Comparison of ENCODE assay signal across 1 cellular context in genomic region chr19:17953869-17954268, GRCh38.
A peak's percentile ranks its signal among the peaks of the same experiment; 100 is the strongest.
TF ChIP-seq lines count a peak whose summit lies in the region.

No MANE protein-coding gene starts in this region.

TF ChIP-seq in K562, 482 proteins besides CTCF, POLR2A, EP300 and RAD21 (continued from another document and continues in another):
- TF ChIP-seq CREB3L1 (IDR thresholded peaks at IDR 0.05; ENCODE audit: borderline replicate concordance, low read depth) (no peak), YY1 (IDR thresholded peaks at IDR 0.05; ENCODE audit: borderline replicate concordance in 1 of 3, control insufficient read depth in 1 of 3, extremely low read depth in 1 of 3, insufficient read depth in 3 of 3, insufficient read length in 1 of 3, insufficient replicate concordance in 2 of 3, low read depth in 1 of 3, low read length in 2 of 3) (peak in 1 of 3 experiments; percentile 27), NRF1 (conservative IDR thresholded peaks at IDR 0.05 in 1 of 2, IDR thresholded peaks at IDR 0.05 in 1 of 2) (peak; percentile 37 to 57; a peak in 2 of 4 replicates), MTA3 (IDR thresholded peaks at IDR 0.05; ENCODE audit: borderline replicate concordance) (peak; percentile 55; the same call in 1 of the 2 replicates), SOX6 (IDR thresholded peaks at IDR 0.05) (peak; percentile 45; the same call in 1 of the 2 replicates), CTBP1 (IDR thresholded peaks at IDR 0.05; ENCODE audit: borderline replicate concordance) (peak; percentile 58; the same call in 1 of the 2 replicates), MNT (conservative IDR thresholded peaks at IDR 0.05) (0 out of 4 replicates have a peak, but pooled peaks of 1 of the 2 experiments have one; percentile 22), ZFP36 (IDR thresholded peaks at IDR 0.05; ENCODE audit: low read depth, low read length, partially characterized antibody) (peak; percentile 3), DPF2 (IDR thresholded peaks at IDR 0.05) (peak; percentile 77), ZNF431 (CRISPR knock-in tag; IDR thresholded peaks at IDR 0.05) (no peak), SMARCA4 (IDR thresholded peaks at IDR 0.05) (peak; percentile 57; the same call in 1 of the 2 replicates), ESRRA (IDR thresholded peaks at IDR 0.05; ENCODE audit: borderline replicate concordance, low read depth) (peak; percentile 14; the same call in 1 of the 2 replicates), JUND (IDR thresholded peaks at IDR 0.05; ENCODE audit: borderline replicate concordance, low read depth, low read length) (0 out of 2 replicates have a peak, but pooled peaks have one; percentile 4), JUND (tag; IDR thresholded peaks at IDR 0.05; ENCODE audit: borderline replicate concordance, low read depth, low read length) (no peak; the same call in 2 of the 3 replicates), FOXK2 (conservative IDR thresholded peaks at IDR 0.05 in 1 of 2, IDR thresholded peaks at IDR 0.05 in 1 of 2; ENCODE audit: low read depth in 2 of 2) (peak in 1 of 2 experiments; percentile 17; a peak in 1 of 4 replicates), PKNOX1 (IDR thresholded peaks at IDR 0.05) (0 out of 2 replicates have a peak, but pooled peaks have one; percentile 9), POLR2B (IDR thresholded peaks at IDR 0.05; ENCODE audit: low read depth, partially characterized antibody) (peak; percentile 45), ARID1B (IDR thresholded peaks at IDR 0.05) (peak; percentile 69), KDM1A (IDR thresholded peaks at IDR 0.05) (0 out of 4 replicates have a peak, but pooled peaks of 1 of the 2 experiments have one; percentile 29), KAT8 (IDR thresholded peaks at IDR 0.05; ENCODE audit: low read depth) (no peak), RFX1 (IDR thresholded peaks at IDR 0.05) (no peak), HDGF (IDR thresholded peaks at IDR 0.05) (peak; percentile 72; the same call in 1 of the 2 replicates), SMC3 (conservative IDR thresholded peaks at IDR 0.05; ENCODE audit: insufficient read depth, low read depth, low read length) (no peak), ADNP (tag; IDR thresholded peaks at IDR 0.05) (0 out of 2 replicates have a peak, but pooled peaks have one; percentile 22), HDAC2 (IDR thresholded peaks at IDR 0.05) (peak; percentile 63; the same call in 1 of the 2 replicates), ZBTB2 (IDR thresholded peaks at IDR 0.05) (peak; percentile 67; the same call in 1 of the 2 replicates), CBX3 (IDR thresholded peaks at IDR 0.05; ENCODE audit: borderline replicate concordance in 1 of 2, low read length in 2 of 2) (0 out of 3 replicates have a peak, but pooled peaks of 1 of the 2 experiments have one; percentile 7), TGIF2 (CRISPR knock-in tag; IDR thresholded peaks at IDR 0.05) (no peak), MAZ (CRISPR knock-in tag; conservative IDR thresholded peaks at IDR 0.05 in 1 of 2, IDR thresholded peaks at IDR 0.05 in 1 of 2) (peak in 1 of 2 experiments; percentile 49; a peak in 2 of 4 replicates), TCF3 (CRISPR knock-in tag; IDR thresholded peaks at IDR 0.05) (0 out of 2 replicates have a peak, but pooled peaks have one; percentile 11), TBP (optimal IDR thresholded peaks at IDR 0.05; ENCODE audit: low read depth, low read length) (peak; percentile 61), SMARCE1 (IDR thresholded peaks at IDR 0.05) (peak; percentile 58; the same call in 1 of the 2 replicates)
- TF ChIP-seq, protein P1, sequence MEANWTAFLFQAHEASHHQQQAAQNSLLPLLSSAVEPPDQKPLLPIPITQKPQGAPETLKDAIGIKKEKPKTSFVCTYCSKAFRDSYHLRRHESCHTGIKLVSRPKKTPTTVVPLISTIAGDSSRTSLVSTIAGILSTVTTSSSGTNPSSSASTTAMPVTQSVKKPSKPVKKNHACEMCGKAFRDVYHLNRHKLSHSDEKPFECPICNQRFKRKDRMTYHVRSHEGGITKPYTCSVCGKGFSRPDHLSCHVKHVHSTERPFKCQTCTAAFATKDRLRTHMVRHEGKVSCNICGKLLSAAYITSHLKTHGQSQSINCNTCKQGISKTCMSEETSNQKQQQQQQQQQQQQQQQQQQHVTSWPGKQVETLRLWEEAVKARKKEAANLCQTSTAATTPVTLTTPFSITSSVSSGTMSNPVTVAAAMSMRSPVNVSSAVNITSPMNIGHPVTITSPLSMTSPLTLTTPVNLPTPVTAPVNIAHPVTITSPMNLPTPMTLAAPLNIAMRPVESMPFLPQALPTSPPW (CRISPR knock-in tag; IDR thresholded peaks at IDR 0.05), result peak; percentile 86
- TF ChIP-seq, protein P2, sequence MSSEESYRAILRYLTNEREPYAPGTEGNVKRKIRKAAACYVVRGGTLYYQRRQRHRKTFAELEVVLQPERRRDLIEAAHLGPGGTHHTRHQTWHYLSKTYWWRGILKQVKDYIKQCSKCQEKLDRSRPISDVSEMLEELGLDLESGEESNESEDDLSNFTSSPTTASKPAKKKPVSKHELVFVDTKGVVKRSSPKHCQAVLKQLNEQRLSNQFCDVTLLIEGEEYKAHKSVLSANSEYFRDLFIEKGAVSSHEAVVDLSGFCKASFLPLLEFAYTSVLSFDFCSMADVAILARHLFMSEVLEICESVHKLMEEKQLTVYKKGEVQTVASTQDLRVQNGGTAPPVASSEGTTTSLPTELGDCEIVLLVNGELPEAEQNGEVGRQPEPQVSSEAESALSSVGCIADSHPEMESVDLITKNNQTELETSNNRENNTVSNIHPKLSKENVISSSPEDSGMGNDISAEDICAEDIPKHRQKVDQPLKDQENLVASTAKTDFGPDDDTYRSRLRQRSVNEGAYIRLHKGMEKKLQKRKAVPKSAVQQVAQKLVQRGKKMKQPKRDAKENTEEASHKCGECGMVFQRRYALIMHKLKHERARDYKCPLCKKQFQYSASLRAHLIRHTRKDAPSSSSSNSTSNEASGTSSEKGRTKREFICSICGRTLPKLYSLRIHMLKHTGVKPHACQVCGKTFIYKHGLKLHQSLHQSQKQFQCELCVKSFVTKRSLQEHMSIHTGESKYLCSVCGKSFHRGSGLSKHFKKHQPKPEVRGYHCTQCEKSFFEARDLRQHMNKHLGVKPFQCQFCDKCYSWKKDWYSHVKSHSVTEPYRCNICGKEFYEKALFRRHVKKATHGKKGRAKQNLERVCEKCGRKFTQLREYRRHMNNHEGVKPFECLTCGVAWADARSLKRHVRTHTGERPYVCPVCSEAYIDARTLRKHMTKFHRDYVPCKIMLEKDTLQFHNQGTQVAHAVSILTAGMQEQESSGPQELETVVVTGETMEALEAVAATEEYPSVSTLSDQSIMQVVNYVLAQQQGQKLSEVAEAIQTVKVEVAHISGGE (CRISPR knock-in tag; IDR thresholded peaks at IDR 0.05), result no peak
- TF ChIP-seq, protein P3, sequence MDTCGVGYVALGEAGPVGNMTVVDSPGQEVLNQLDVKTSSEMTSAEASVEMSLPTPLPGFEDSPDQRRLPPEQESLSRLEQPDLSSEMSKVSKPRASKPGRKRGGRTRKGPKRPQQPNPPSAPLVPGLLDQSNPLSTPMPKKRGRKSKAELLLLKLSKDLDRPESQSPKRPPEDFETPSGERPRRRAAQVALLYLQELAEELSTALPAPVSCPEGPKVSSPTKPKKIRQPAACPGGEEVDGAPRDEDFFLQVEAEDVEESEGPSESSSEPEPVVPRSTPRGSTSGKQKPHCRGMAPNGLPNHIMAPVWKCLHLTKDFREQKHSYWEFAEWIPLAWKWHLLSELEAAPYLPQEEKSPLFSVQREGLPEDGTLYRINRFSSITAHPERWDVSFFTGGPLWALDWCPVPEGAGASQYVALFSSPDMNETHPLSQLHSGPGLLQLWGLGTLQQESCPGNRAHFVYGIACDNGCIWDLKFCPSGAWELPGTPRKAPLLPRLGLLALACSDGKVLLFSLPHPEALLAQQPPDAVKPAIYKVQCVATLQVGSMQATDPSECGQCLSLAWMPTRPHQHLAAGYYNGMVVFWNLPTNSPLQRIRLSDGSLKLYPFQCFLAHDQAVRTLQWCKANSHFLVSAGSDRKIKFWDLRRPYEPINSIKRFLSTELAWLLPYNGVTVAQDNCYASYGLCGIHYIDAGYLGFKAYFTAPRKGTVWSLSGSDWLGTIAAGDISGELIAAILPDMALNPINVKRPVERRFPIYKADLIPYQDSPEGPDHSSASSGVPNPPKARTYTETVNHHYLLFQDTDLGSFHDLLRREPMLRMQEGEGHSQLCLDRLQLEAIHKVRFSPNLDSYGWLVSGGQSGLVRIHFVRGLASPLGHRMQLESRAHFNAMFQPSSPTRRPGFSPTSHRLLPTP (IDR thresholded peaks at IDR 0.05; ENCODE audit: borderline replicate concordance, extremely low read depth, insufficient read length), result peak; percentile 12
